ENCODE assay signal across 30 cellular contexts in the genomic region with DNA sequence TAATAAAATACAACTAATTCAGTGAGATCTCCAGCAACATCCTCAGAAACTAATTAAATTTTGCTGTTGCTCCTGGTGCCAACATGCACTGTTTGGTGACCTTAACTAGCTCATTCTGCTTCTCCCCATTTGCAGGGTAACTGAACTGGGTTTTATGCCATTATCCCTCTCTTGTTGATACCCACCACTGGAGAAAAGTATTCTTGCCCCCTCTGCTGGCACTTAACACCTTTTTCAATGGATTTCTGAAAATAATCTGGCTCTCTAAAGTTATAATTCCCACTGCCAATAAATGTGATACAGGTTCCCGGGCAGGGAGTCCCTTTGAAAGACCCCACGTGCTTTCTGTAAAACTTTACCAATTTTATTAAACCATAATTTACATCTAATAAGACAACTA.
A peak's percentile ranks its signal among the peaks of the same experiment; 100 is the strongest.
DNase-seq lines count a peak whose midpoint lies in the region; ATAC-seq, FAIRE-seq and TF ChIP-seq lines count a peak whose summit lies in the region.
"Had no signal": no experiment of that assay in that cellular context is flagged by ENCODE, and none has a peak within 500 bp of the region (broad histone marks: within the 10 kb centered on the region; RNA-seq: fewer than 3 reads in every experiment).

No MANE protein-coding gene starts in this region.

- H3F3A ChIP-seq in MM.1S (ENCODE audit: insufficient read depth, low read length) = no peaks in the 10 kb centered on the region

- in situ Hi-C loops in GM12878 (cut with MboI) = no loop called here

- intact Hi-C loops in GM12878 (cut with micrococcal nuclease; ENCODE audit: unreplicated experiment) = loop anchor here (5.0 to 10.0 kb wide), 2 partner anchors 215 to 288 kb away; no protein-coding TSS in a partner anchor

- no peaks in the 10 kb centered on the region for H3K79me1 ChIP-seq in mesendoderm (ENCODE audit: low read length)

- BruUV-seq in GM12878 (replicated peaks; lab: Mats Ljungman, UMichigan) = no TSS peak

- H3K4me2 ChIP-seq in MM.1S (ENCODE audit: low read depth, low read length) = no peak overlapping the region
- H3K4me2 ChIP-seq in GM12878 (ENCODE audit: control insufficient read depth, insufficient read depth) = no peak overlapping the region
- H3K4me2 ChIP-seq in mesendoderm (ENCODE audit: low read length) = no peak overlapping the region

- H2BK15ac ChIP-seq in mesendoderm (replicated peaks; ENCODE audit: low read depth) = no peak overlapping the region

- H3K27ac Mint-ChIP-seq in progenitor cell of endocrine pancreas = no peak overlapping the region
- H3K27ac Mint-ChIP-seq: activated CD4-positive, alpha-beta memory T cell treated with anti-CD3 and anti-CD28 coated beads for 36 hours; activated naive CD8-positive, alpha-beta T cell treated with anti-CD3 and anti-CD28 coated beads, Interleukin-2, amount 50 U/mL, for 24 hours; dendritic cell treated with granulocyte-macrophage colony-stimulating factor and Interleukin-4, amounts not matched to agents 40 ng/mL and 50 ng/mL, for 4 days; nephron progenitor cell had no signal

- no peak overlapping the region for H3K4ac ChIP-seq in mesendoderm (ENCODE audit: low read depth, low read length)

- H3K4me3 ChIP-seq in H7 (ENCODE audit: insufficient read depth, low read depth, low read length) (no peak overlapping the region), MM.1S (ENCODE audit: low read length) (no peak overlapping the region), GM12878 (no peak overlapping the region), mesendoderm (ENCODE audit: low read length) (no peak overlapping the region)
- H3K4me3 ChIP-seq: esophagus squamous epithelium, heart left ventricle, pancreas, suprapubic skin, upper lobe of left lung had no signal

- no peak for TF ChIP-seq EP300 in GM12878 (IDR thresholded peaks at IDR 0.05; ENCODE audit: borderline replicate concordance in 1 of 2, control insufficient read depth in 1 of 2, low read depth in 2 of 2, low read length in 2 of 2)

- no peak for ATAC-seq in GM12878
- ATAC-seq in GM21723 (IDR thresholded peaks at IDR 0.05; ENCODE audit: unreplicated experiment) = no peak
- ATAC-seq: activated naive CD8-positive, alpha-beta T cell treated with anti-CD3 and anti-CD28 coated beads, Interleukin-2, amount 50 U/mL, for 24 hours; foreskin keratinocyte; heart left ventricle; pancreas; right cardiac atrium had no signal

- CTCF ChIA-PET in GM12878 (lab: Yijun Ruan, JAX) = no interaction called here

- H3K79me2 ChIP-seq in MM.1S (ENCODE audit: low read length) (no peaks in the 10 kb centered on the region), GM12878 (ENCODE audit: control insufficient read depth, insufficient read depth, low read length) (no peaks in the 10 kb centered on the region), mesendoderm (ENCODE audit: control insufficient read depth, insufficient read depth, low read length) (no peaks in the 10 kb centered on the region)

- no peak overlapping the region for H2BK120ac ChIP-seq in mesendoderm (ENCODE audit: low read depth, low read length)

- RAD21 ChIA-PET in GM12878 (lab: Charles Lee; ENCODE audit: unreplicated experiment) = no interaction called here

- no peak overlapping the region for H3K23ac ChIP-seq in mesendoderm (ENCODE audit: low read length)

- no peak overlapping the region for H3K4me3 Mint-ChIP-seq in progenitor cell of endocrine pancreas (ENCODE audit: low read depth)
- H3K4me3 Mint-ChIP-seq: activated CD4-positive, alpha-beta memory T cell treated with anti-CD3 and anti-CD28 coated beads for 36 hours; activated naive CD8-positive, alpha-beta T cell treated with anti-CD3 and anti-CD28 coated beads, Interleukin-2, amount 50 U/mL, for 24 hours; dendritic cell treated with granulocyte-macrophage colony-stimulating factor and Interleukin-4, amounts not matched to agents 40 ng/mL and 50 ng/mL, for 4 days; nephron progenitor cell had no signal

- H3K56ac ChIP-seq in mesendoderm (ENCODE audit: low read length) = no peak overlapping the region

- TF ChIP-seq POLR2A in GM12878 (IDR thresholded peaks at IDR 0.05; ENCODE audit: low read depth, low read length) = no peak

- H3K36me3 ChIP-seq in H7 (replicated peaks; ENCODE audit: control insufficient read depth, insufficient read depth, low read length) (no peaks in the 10 kb centered on the region), MM.1S (replicated peaks; ENCODE audit: insufficient read depth, low read length) (no peaks in the 10 kb centered on the region), GM12878 (ENCODE audit: control insufficient read depth in 2 of 2, insufficient read depth in 2 of 2, low read length in 1 of 2) (no peaks in the 10 kb centered on the region), mesendoderm (ENCODE audit: control insufficient read depth, insufficient read depth, low read length) (no peaks in the 10 kb centered on the region)
- H3K36me3 ChIP-seq: esophagus squamous epithelium, heart left ventricle, pancreas, suprapubic skin, upper lobe of left lung had no signal

- H4K20me1 ChIP-seq in MM.1S (ENCODE audit: insufficient read depth, low read length) = no peaks in the 10 kb centered on the region
- no peaks in the 10 kb centered on the region for H4K20me1 ChIP-seq in GM12878 (ENCODE audit: control insufficient read depth, insufficient read depth)

- no peaks in the 10 kb centered on the region for H3K9me2 ChIP-seq in MM.1S (replicated peaks; ENCODE audit: insufficient read depth, low read length)

- H3K4me1 Mint-ChIP-seq in progenitor cell of endocrine pancreas (ENCODE audit: low read depth) = no peaks in the 10 kb centered on the region
- H3K4me1 Mint-ChIP-seq: activated naive CD8-positive, alpha-beta T cell treated with anti-CD3 and anti-CD28 coated beads, Interleukin-2, amount 50 U/mL, for 24 hours had no signal

- H3K27ac ChIP-seq in MM.1S (ENCODE audit: low read length) = no peak overlapping the region
- no peak overlapping the region for H3K27ac ChIP-seq in GM12878 (ENCODE audit: control insufficient read depth, insufficient read depth)
- no peak overlapping the region for H3K27ac ChIP-seq in mesendoderm (ENCODE audit: low read depth, low read length)
- H3K27ac ChIP-seq: esophagus squamous epithelium, foreskin keratinocyte, heart left ventricle, pancreas, suprapubic skin, upper lobe of left lung had no signal

- FAIRE-seq in GM12878 (lab: Jason Lieb, UNC) = no peak
- FAIRE-seq: pancreas had no signal

- 0% methylated on average over 2 of the region's 2 CpGs for WGBS in GM12878 (ENCODE audit: insufficient coverage, insufficient replicate concordance, low lambda C conversion rate, missing lambda C conversion rate)
- no CpG with 5 or more reads among the region's 2 CpGs for WGBS in mesendoderm (ENCODE audit: extremely low coverage, insufficient coverage, low lambda C conversion rate)

- H2AFZ ChIP-seq in MM.1S (ENCODE audit: low read length) (no peak overlapping the region), GM12878 (ENCODE audit: control insufficient read depth, low read depth, low read length) (no peak overlapping the region)

- peak; percentile 23; the same call in 1 of the 2 replicates for TF ChIP-seq RAD21 in GM12878 (IDR thresholded peaks at IDR 0.05; ENCODE audit: insufficient read depth, low read depth, low read length)

- H3K4me1 ChIP-seq in MM.1S (ENCODE audit: low read length) (no peaks in the 10 kb centered on the region), GM12878 (ENCODE audit: control insufficient read depth, insufficient read depth, low read length) (no peaks in the 10 kb centered on the region), mesendoderm (ENCODE audit: control insufficient read depth, low read depth, low read length) (no peaks in the 10 kb centered on the region)
- H3K4me1 ChIP-seq: esophagus squamous epithelium, foreskin keratinocyte, heart left ventricle, pancreas, suprapubic skin, upper lobe of left lung had no signal

- POLR2A ChIA-PET in GM12878 (lab: Charles Lee) = no interaction called here

- H3K9ac ChIP-seq in MM.1S (ENCODE audit: low read length) = no peak overlapping the region
- H3K9ac ChIP-seq in GM12878 (ENCODE audit: control insufficient read depth, insufficient read depth, low read length) = no peak overlapping the region
- no peak overlapping the region for H3K9ac ChIP-seq in mesendoderm (ENCODE audit: low read length)

- no peak overlapping the region for H2BK5ac ChIP-seq in mesendoderm (ENCODE audit: low read length)

- H3K27me3 ChIP-seq in H7 (ENCODE audit: control insufficient read depth, insufficient read depth, low read length) (no peaks in the 10 kb centered on the region), MM.1S (replicated peaks; ENCODE audit: insufficient read depth, low read length) (no peaks in the 10 kb centered on the region), GM12878 (replicated peaks in 1 of 2; ENCODE audit: control insufficient read depth in 2 of 2, insufficient read depth in 2 of 2, low read length in 1 of 2) (no peaks in the 10 kb centered on the region), mesendoderm (ENCODE audit: insufficient read depth, low read length, poor library complexity) (no peaks in the 10 kb centered on the region)
- H3K27me3 ChIP-seq: esophagus squamous epithelium, foreskin keratinocyte, heart left ventricle, pancreas, suprapubic skin, upper lobe of left lung had no signal

- DNase-seq in H7 (peak; percentile 12), MM.1S (no peak), GM12878 (ENCODE audit: low read depth, low spot score) (no peak), mesendoderm (peak; percentile 26), HuH-7.5 (ENCODE audit: low spot score) (no peak), progenitor cell of endocrine pancreas (ENCODE audit: low spot score, unreplicated experiment) (no peak)
- DNase-seq: activated CD4-positive, alpha-beta memory T cell treated with anti-CD3 and anti-CD28 coated beads for 36 hours; activated CD4-positive, alpha-beta T cell treated with anti-CD3 and anti-CD28 coated beads for 1 hour; activated naive CD4-positive, alpha-beta T cell; activated naive CD8-positive, alpha-beta T cell treated with anti-CD3 and anti-CD28 coated beads, Interleukin-2, amount 50 U/mL, for 24 hours; C1 segment of cervical spinal cord; central memory CD4-positive, alpha-beta T cell; esophagus squamous epithelium; foreskin keratinocyte; heart left ventricle; KG1; NCI-H1417 treated with DMSO at 0.1 percent for 48 hours; NCI-H2107; NCI-H446; NCI-H774; nephron progenitor cell; OCI-M1; pancreas; right cardiac atrium; stimulated activated CD4-positive, alpha-beta T cell treated with anti-CD3 and anti-CD28 coated beads, Interleukin-1b, Interleukin-23, amount 100 ng/mL, for 48 hours; stimulated activated naive CD4-positive, alpha-beta T cell treated with Interleukin-2 at 50 U/mL for 16 hours; upper lobe of left lung had no signal

- no peak overlapping the region for H4K5ac ChIP-seq in mesendoderm (ENCODE audit: low read length)

- SMC1A ChIA-PET in GM12878 (lab: Charles Lee; ENCODE audit: uncharacterized antibody, unreplicated experiment) = no interaction called here

- no peak overlapping the region for H2AK5ac ChIP-seq in mesendoderm (ENCODE audit: low read length)

- no peaks in the 10 kb centered on the region for H3K9me3 ChIP-seq in MM.1S (replicated peaks; ENCODE audit: insufficient read depth, low read length)
- no peaks in the 10 kb centered on the region for H3K9me3 ChIP-seq in GM12878 (replicated peaks; ENCODE audit: control insufficient read depth, insufficient read depth, low read length)
- H3K9me3 ChIP-seq: esophagus squamous epithelium, pancreas, suprapubic skin had no signal

- H3K36me3 Mint-ChIP-seq in progenitor cell of endocrine pancreas (ENCODE audit: insufficient read depth) = no peaks in the 10 kb centered on the region
- H3K36me3 Mint-ChIP-seq: activated CD4-positive, alpha-beta memory T cell treated with anti-CD3 and anti-CD28 coated beads for 36 hours had no signal

- no peaks in the 10 kb centered on the region for H3K27me3 Mint-ChIP-seq in progenitor cell of endocrine pancreas

- H3K18ac ChIP-seq in mesendoderm (ENCODE audit: low read length) = no peak overlapping the region

- TF ChIP-seq CTCF in MM.1S (IDR thresholded peaks at IDR 0.05; ENCODE audit: low read length) (peak; percentile 25), GM12878 (IDR thresholded peaks at IDR 0.05 in 2 of 3, conservative IDR thresholded peaks at IDR 0.05 in 1 of 3; ENCODE audit: control insufficient read depth in 2 of 3, extremely low read depth in 1 of 3, insufficient read depth in 1 of 3, low read depth in 3 of 3, low read length in 3 of 3) (no peak), progenitor cell of endocrine pancreas (IDR thresholded peaks at IDR 0.05; ENCODE audit: unreplicated experiment) (no peak)

- H4K8ac ChIP-seq in mesendoderm (ENCODE audit: low read depth, low read length) = no peak overlapping the region

- peaks cover 7% of the 10 kb centered on the region for H3K9me3 Mint-ChIP-seq in progenitor cell of endocrine pancreas (ENCODE audit: low read depth)
- H3K9me3 Mint-ChIP-seq: activated CD4-positive, alpha-beta memory T cell treated with anti-CD3 and anti-CD28 coated beads for 36 hours had no signal

Comparison
In these comparisons a context has a peak if more than half of its experiments do, and no peak if none do; other contexts are left out.
1. DNase-seq: peak in H7 (single experiment) and mesendoderm (single experiment); none in MM.1S (single experiment), GM12878 (single experiment), HuH-7.5 (single experiment) and progenitor cell of endocrine pancreas (single experiment).